ENCODE assay signal across 8 cellular contexts in genomic region chr22:29621761-29622526, GRCh38. TPM values are rescaled to one million over a fixed set of nuclear protein-coding genes. Genes with fewer than 3 reads are reported as not detected.
DNase-seq lines count a peak whose midpoint lies in the region; ATAC-seq lines count a peak whose summit lies in the region.

No MANE protein-coding gene starts in this region.

- peak; percentile 82 for DNase-seq in AG08395 (ENCODE audit: low spot score)
- peak; percentile 44 for DNase-seq in HPDE6-E6E7 (ENCODE audit: extremely low spot score)
- DNase-seq in amniotic epithelial cell (ENCODE audit: low read depth), result peak; percentile 94
- no peak for DNase-seq in left colon
- no peak for DNase-seq in mucosa of gallbladder (ENCODE audit: low spot score)
- no peak for DNase-seq in NCI-H2107 treated with DMSO at 0.1 percent for 48 hours (lab: John Stamatoyannopoulos, UW; ENCODE audit: unreplicated experiment)
- DNase-seq in activated CD4-positive, alpha-beta T cell treated with anti-CD3 and anti-CD28 coated beads for 1 hour, result no peak

- intact Hi-C loops in left colon (cut with DNase I, micrococcal nuclease), result no loop called here

- ATAC-seq in left colon (peak; percentile 77), HG02623 (IDR thresholded peaks at IDR 0.05; ENCODE audit: unreplicated experiment) (no peak)

RNA-seq across cellular contexts. Expression of gene NF2, which starts 18.5 kb away (rescaled TPM):
- total RNA-seq in left colon (10 to 100 TPM; 38.2 to 41.5 TPM), mucosa of gallbladder (36.2 TPM)

RNA-seq across cellular contexts. Expression of gene NIPSNAP1, which starts 41.0 kb away (rescaled TPM):
- 10 to 100 TPM; 50.2 to 60.1 TPM for total RNA-seq in left colon
- total RNA-seq in mucosa of gallbladder, result 56.6 TPM

Comparison
In these comparisons a context has a peak if more than half of its experiments do, and no peak if none do; other contexts are left out.
1. DNase-seq: peak in AG08395 (single experiment), HPDE6-E6E7 (single experiment) and amniotic epithelial cell (single experiment); none in left colon (0 of 2), mucosa of gallbladder (single experiment), NCI-H2107 treated with DMSO at 0.1 percent for 48 hours (single experiment) and activated CD4-positive, alpha-beta T cell treated with anti-CD3 and anti-CD28 coated beads for 1 hour (single experiment).